ENCODE assay signal across 9 cellular contexts in genomic region chr2:154452906-154453493, GRCh38.
DNase-seq lines count a peak whose midpoint lies in the region; ATAC-seq and TF ChIP-seq lines count a peak whose summit lies in the region.
"Had no signal": no experiment of that assay in that cellular context is flagged by ENCODE, and none has a peak within 500 bp of the region (broad histone marks: within the 10 kb centered on the region; RNA-seq: fewer than 3 reads in every experiment).

No MANE protein-coding gene starts in this region.

- in situ Hi-C loops in GM13977 (cut with MboI; ENCODE audit: low pct_unique_long_range_greater_than_20kb, low sequenced_read_pairs, unreplicated experiment): no loop called here

- peak; percentile 54 for TF ChIP-seq CTCF in GM13977 (IDR thresholded peaks at IDR 0.05; ENCODE audit: extremely low read depth, insufficient read depth, missing control alignments)

- intact Hi-C loops in posterior cingulate gyrus (cut with DNase I): loop anchor here (5.0 kb wide), 1 partner anchor 769 kb away; no protein-coding TSS in a partner anchor

- H3K27ac ChIP-seq in caudate nucleus (ENCODE audit: low read depth, low read length): no peak overlapping the region

- DNase-seq in GM13977 (ENCODE audit: low spot score): peak; percentile 7
- peak; percentile 2 for DNase-seq in NOMO-1 treated with dmso at 0.1 percent for 144 hours (lab: John Stamatoyannopoulos, UW; ENCODE audit: unreplicated experiment)
- peak; percentile 1 for DNase-seq in germinal center (ENCODE audit: low spot score)
- no peak for DNase-seq in OCI-M2 (lab: John Stamatoyannopoulos, UW; ENCODE audit: unreplicated experiment)
- no peak for DNase-seq in posterior cingulate gyrus
- DNase-seq in activated effector memory CD4-positive, alpha-beta T cell treated with Interleukin-2 at 50 U/mL for 16 hours: no peak
- DNase-seq in caudate nucleus (lab: John Stamatoyannopoulos, UW): no peak
- DNase-seq: naive B cell had no signal

- ATAC-seq in HG02642 (IDR thresholded peaks at IDR 0.05; ENCODE audit: poor library complexity, unreplicated experiment): peak; percentile 67

Comparison
In these comparisons a context has a peak if more than half of its experiments do, and no peak if none do; other contexts are left out.
1. DNase-seq: peak in GM13977 (single experiment), NOMO-1 treated with dmso at 0.1 percent for 144 hours (single experiment) and germinal center (single experiment); none in OCI-M2 (single experiment), posterior cingulate gyrus (0 of 10), activated effector memory CD4-positive, alpha-beta T cell treated with Interleukin-2 at 50 U/mL for 16 hours (single experiment) and caudate nucleus (0 of 61).